Comparison of ENCODE assay signal across 9 cellular contexts in genomic region chr11:69801513-69802335, GRCh38. TPM values are rescaled to one million over a fixed set of nuclear protein-coding genes. Genes with fewer than 3 reads are reported as not detected.
DNase-seq lines count a peak whose midpoint lies in the region; ATAC-seq, FAIRE-seq and TF ChIP-seq lines count a peak whose summit lies in the region.
"Had no signal": no experiment of that assay in that cellular context is flagged by ENCODE, and none has a peak within 500 bp of the region (broad histone marks: within the 10 kb centered on the region; RNA-seq: fewer than 3 reads in every experiment).

No MANE protein-coding gene starts in this region.

- H2BK5ac ChIP-seq in H1 (ENCODE audit: low read depth, low read length) = no peak overlapping the region

- no peak overlapping the region for H3K4ac ChIP-seq in H1 (replicated peaks; ENCODE audit: insufficient read length, low read depth, low read length)

- no peak overlapping the region for H4K91ac ChIP-seq in H1 (replicated peaks; ENCODE audit: insufficient read length, low read length)

- no peak for ATAC-seq in GM18867 (IDR thresholded peaks at IDR 0.05; ENCODE audit: unreplicated experiment)
- ATAC-seq in GM19324 (IDR thresholded peaks at IDR 0.05; ENCODE audit: low FRiP score, unreplicated experiment) = no peak
- ATAC-seq in HG02759 (IDR thresholded peaks at IDR 0.05; ENCODE audit: unreplicated experiment) = no peak

- H3K27me3 ChIP-seq in SK-N-SH (ENCODE audit: insufficient read depth) (no peaks in the 10 kb centered on the region), H1 (replicated peaks in 1 of 4; ENCODE audit: control insufficient read depth in 3 of 4, extremely low read depth in 1 of 4, insufficient read depth in 3 of 4, low read length in 3 of 4) (no peaks in the 10 kb centered on the region; a peak in 1 of 7 replicates), prostate gland (replicated peaks; ENCODE audit: insufficient read depth) (peaks cover 2% of the 10 kb centered on the region)

- H3K23me2 ChIP-seq in H1 (ENCODE audit: low read depth, low read length) = peaks cover 9% of the 10 kb centered on the region; the same call in 1 of the 2 replicates

- intact Hi-C loops in prostate gland (cut with DNase I) = no loop called here

- H3K79me1 ChIP-seq in H1 (ENCODE audit: low read depth, low read length) = no peaks in the 10 kb centered on the region

- H4K5ac ChIP-seq in H1 (ENCODE audit: insufficient read length, low read depth, low read length) = no peak overlapping the region

- H2AK5ac ChIP-seq in H1 (ENCODE audit: low read depth, low read length) = no peak overlapping the region

- TF ChIP-seq POLR2A in H1 (IDR thresholded peaks at IDR 0.05; ENCODE audit: control extremely low read depth in 1 of 2, low read depth in 2 of 2, low read length in 2 of 2) (no peak), prostate gland (IDR thresholded peaks at IDR 0.05) (no peak)

- peak overlapping the region; percentile 92; the same call in 1 of the 2 replicates for H2BK12ac ChIP-seq in H1 (ENCODE audit: low read depth, low read length)

- H2BK120ac ChIP-seq in H1 (replicated peaks; ENCODE audit: low read depth, low read length) = no peak overlapping the region

- DNase-seq in NCI-H345 (lab: John Stamatoyannopoulos, UW) = peak; percentile 24
- DNase-seq in NCI-H345 treated with DMSO at 0.1 percent for 48 hours (lab: John Stamatoyannopoulos, UW; ENCODE audit: unreplicated experiment) = no peak
- peak; percentile 75 for DNase-seq in SK-N-SH
- DNase-seq in H1 (ENCODE audit: low read depth in 1 of 2, low spot score in 2 of 2) = peak; percentile 59 to 96
- no peak for DNase-seq in prostate gland (ENCODE audit: low spot score)

- 37% methylated on average over 7 of the region's 15 CpGs for WGBS in SK-N-SH (ENCODE audit: low lambda C conversion rate)
- 50% methylated on average over 15 of the region's 15 CpGs; no CpG with 5 or more reads in 1 of the 2 experiments for WGBS in H1 (ENCODE audit: extremely low coverage in 1 of 2, insufficient coverage in 1 of 2, insufficient read length in 1 of 2, insufficient replicate concordance in 2 of 2, low coverage in 1 of 2, low lambda C conversion rate in 2 of 2, missing lambda C conversion rate in 1 of 2), 2 experiments
- WGBS in prostate gland = 35% methylated on average over 15 of the region's 15 CpGs

- no peak overlapping the region for H2BK20ac ChIP-seq in H1 (ENCODE audit: low read length)

- no peaks in the 10 kb centered on the region for H3K4me1 ChIP-seq in SK-N-SH (ENCODE audit: control insufficient read depth in 1 of 2, insufficient read depth in 2 of 2, low read depth in 1 of 2, low read length in 1 of 2)
- peaks cover 0 to 5% (median 0%) of the 10 kb centered on the region in 4 experiments; a peak in 3 of 7 replicates for H3K4me1 ChIP-seq in H1 (replicated peaks in 1 of 4; ENCODE audit: control insufficient read depth in 3 of 4, insufficient read depth in 4 of 4, low read length in 3 of 4)
- H3K4me1 ChIP-seq in prostate gland (replicated peaks) = no peaks in the 10 kb centered on the region

- no peaks in the 10 kb centered on the region for H3K9me3 ChIP-seq in SK-N-SH
- peaks cover 4 to 5% of the 10 kb centered on the region in 2 experiments; a peak in 3 of 4 replicates for H3K9me3 ChIP-seq in H1 (ENCODE audit: insufficient read depth in 2 of 2, low read depth in 1 of 2, low read length in 1 of 2)
- no peaks in the 10 kb centered on the region for H3K9me3 ChIP-seq in prostate gland

- TF ChIP-seq CTCF in SK-N-SH (IDR thresholded peaks at IDR 0.05) = peak; percentile 80
- TF ChIP-seq CTCF in H1 (IDR thresholded peaks at IDR 0.05; ENCODE audit: control extremely low read depth in 1 of 3, insufficient read depth in 1 of 3, low read depth in 1 of 3, low read length in 3 of 3) = peak; percentile 89 to 97 (median 91)
- peak in 3 of 4 experiments; percentile 46 to 61 (median 59) for TF ChIP-seq CTCF in prostate gland (IDR thresholded peaks at IDR 0.05)

- no peaks in the 10 kb centered on the region for H3F3A ChIP-seq in SK-N-SH (replicated peaks; ENCODE audit: insufficient read depth)

- H3K23ac ChIP-seq in H1 (ENCODE audit: insufficient read length) = no peak overlapping the region

- H2AFZ ChIP-seq in SK-N-SH (ENCODE audit: low read depth) (no peak overlapping the region), H1 (ENCODE audit: low read length) (no peak overlapping the region)

- FAIRE-seq in H1 (lab: Jason Lieb, UNC) = no peak

- CTCF ChIA-PET in SK-N-SH (lab: Yijun Ruan, JAX) (interaction anchor here (0.6 to 1.5 kb wide), 32 partner anchors 9 to 394 kb away, joined by 3 to 13 read pairs (median 4); partner anchors contain the start of gene FGF3), H1 (lab: Charles Lee; ENCODE audit: partially characterized antibody) (interaction anchor here (0.6 to 9.5 kb wide), 39 partner anchors 8 to 502 kb away, joined by 3 to 197 read pairs (median 4); partner anchors contain the start of gene FGF4)

- H3K18ac ChIP-seq in H1 (ENCODE audit: extremely low read depth, low read length) = no peak overlapping the region

- peak overlapping the region in 1 of 2 experiments; percentile 47; a peak in 1 of 4 replicates for H3K4me3 ChIP-seq in SK-N-SH (ENCODE audit: low read depth in 2 of 2, low read length in 1 of 2)
- H3K4me3 ChIP-seq in H1 (ENCODE audit: extremely low read depth in 1 of 4, insufficient read depth in 2 of 4, low read depth in 3 of 4, low read length in 4 of 4) = no peak overlapping the region
- no peak overlapping the region for H3K4me3 ChIP-seq in prostate gland

- H3K4me2 ChIP-seq in SK-N-SH = no peak overlapping the region
- no peak overlapping the region for H3K4me2 ChIP-seq in H1 (ENCODE audit: insufficient read depth in 1 of 2, low read depth in 2 of 2, low read length in 2 of 2)

- no peak overlapping the region for H3K14ac ChIP-seq in H1 (ENCODE audit: insufficient read length)

- no peaks in the 10 kb centered on the region for H3K79me2 ChIP-seq in SK-N-SH (ENCODE audit: insufficient read depth)
- H3K79me2 ChIP-seq in H1 (ENCODE audit: control insufficient read depth in 1 of 2, insufficient read depth in 2 of 2, low read length in 2 of 2) = no peaks in the 10 kb centered on the region

- no peak overlapping the region for H3K56ac ChIP-seq in H1 (replicated peaks; ENCODE audit: insufficient read length, low read depth, low read length)

- no peaks in the 10 kb centered on the region for H4K20me1 ChIP-seq in SK-N-SH (ENCODE audit: insufficient read depth)
- peaks cover 0 to 7% of the 10 kb centered on the region in 2 experiments for H4K20me1 ChIP-seq in H1 (replicated peaks in 1 of 2; ENCODE audit: control insufficient read depth in 1 of 2, insufficient read depth in 2 of 2, low read length in 2 of 2)

- H3K36me3 ChIP-seq in SK-N-SH (replicated peaks in 1 of 2; ENCODE audit: control insufficient read depth in 1 of 2, insufficient read depth in 2 of 2, low read length in 1 of 2) (no peaks in the 10 kb centered on the region), H1 (ENCODE audit: control insufficient read depth in 2 of 4, insufficient read depth in 4 of 4, low read length in 3 of 4) (no peaks in the 10 kb centered on the region), prostate gland (no peaks in the 10 kb centered on the region)

- H3K9ac ChIP-seq in SK-N-SH (no peak overlapping the region), H1 (replicated peaks in 1 of 4; ENCODE audit: extremely low read depth in 1 of 4, low read depth in 3 of 4, low read length in 3 of 4) (no peak overlapping the region)

- TF ChIP-seq EP300 in SK-N-SH (IDR thresholded peaks at IDR 0.05; ENCODE audit: borderline replicate concordance in 1 of 2, low read depth in 1 of 2, low read length in 1 of 2) (no peak), H1 (IDR thresholded peaks at IDR 0.05; ENCODE audit: borderline replicate concordance in 1 of 2, low read depth in 2 of 2, low read length in 2 of 2) (no peak)

- POLR2A ChIA-PET in SK-N-SH (lab: Yijun Ruan, JAX) = no interaction called here
- POLR2A ChIA-PET in H1 (lab: Charles Lee; ENCODE audit: partially characterized antibody) = interaction anchor here (1.0 to 1.1 kb wide), 3 partner anchors 10 to 81 kb away, joined by 3 read pairs; no protein-coding TSS in a partner anchor

- no peak overlapping the region for H3K27ac ChIP-seq in SK-N-SH (ENCODE audit: low read depth in 2 of 2, low read length in 1 of 2)
- H3K27ac ChIP-seq in H1 (ENCODE audit: low read depth, low read length) = no peak overlapping the region
- H3K27ac ChIP-seq in prostate gland = no peak overlapping the region

- H3K9me2 ChIP-seq in SK-N-SH = no peaks in the 10 kb centered on the region

- H2BK15ac ChIP-seq in H1 (ENCODE audit: low read length) = peak overlapping the region; percentile 65; the same call in 1 of the 2 replicates

- peak; percentile 57 for TF ChIP-seq RAD21 in SK-N-SH (IDR thresholded peaks at IDR 0.05; ENCODE audit: low read length)
- TF ChIP-seq RAD21 in H1 (IDR thresholded peaks at IDR 0.05 in 1 of 2, conservative IDR thresholded peaks at IDR 0.05 in 1 of 2; ENCODE audit: low read depth in 2 of 2, low read length in 2 of 2) = peak; percentile 77 to 87

- H4K8ac ChIP-seq in H1 (ENCODE audit: extremely low read depth, insufficient read depth, low read length) = no peak overlapping the region

TF ChIP-seq in H1, 55 proteins besides CTCF, POLR2A, EP300 and RAD21 (continues in another document):
- TF ChIP-seq CHD1 (IDR thresholded peaks at IDR 0.05; ENCODE audit: low read depth, low read length) = no peak

RNA-seq across cellular contexts. Expression of gene FGF3, which starts 17.5 kb away (rescaled TPM):
- polyA plus RNA-seq in SK-N-SH (2012; rRNA removed) (not detected in 2 replicates), H1 (2011; rRNA removed) (0.19 TPM in 1 of 2 replicates, not detected in the other)
- polyA plus RNA-seq in SK-N-SH (2012; cell fraction: cytosol; rRNA removed) = not detected in 2 replicates
- not detected in 2 replicates for polyA plus RNA-seq in SK-N-SH (2012; cell fraction: nucleus; rRNA removed)
- not detected in 2 replicates for total RNA-seq in H1 (2021; fragmentation: NEBNext Ultra II Directional; extraction: Animal tissue kit (Norgen Biotek cat#: 25700))
- not detected for polyA plus RNA-seq in H1 (2011; cell fraction: cytosol; rRNA removed)
- not detected for polyA plus RNA-seq in H1 (2011; cell fraction: nucleus; rRNA removed)
- not detected in 4 replicates for polyA plus RNA-seq in H1 (2012, experiment 1 of 2)
- polyA plus RNA-seq in H1 (2012, experiment 2 of 2) = not detected
- 0.12 TPM for polyA plus RNA-seq in H1 (2013, experiment 1 of 2)
- polyA plus RNA-seq in H1 (2013, experiment 2 of 2) = 0.06 TPM
- not detected in 2 replicates for polyA minus RNA-seq in H1 (2011; rRNA and poly(A)+ RNA removed)
- polyA minus RNA-seq in H1 (2011; cell fraction: cytosol; rRNA and poly(A)+ RNA removed) = not detected
- not detected for polyA minus RNA-seq in H1 (2011; cell fraction: nucleus; rRNA and poly(A)+ RNA removed)
- total RNA-seq in prostate gland = not detected
- total RNA-seq: Daoy had no signal

RNA-seq across cellular contexts. Expression of gene FGF4, which starts 26.6 kb away (rescaled TPM):
- polyA plus RNA-seq in SK-N-SH (2012; rRNA removed) = not detected in 2 replicates
- polyA plus RNA-seq in SK-N-SH (2012; cell fraction: cytosol; rRNA removed) = not detected in 2 replicates
- not detected in 2 replicates for polyA plus RNA-seq in SK-N-SH (2012; cell fraction: nucleus; rRNA removed)
- 2.0 TPM in 2 replicates for total RNA-seq in H1 (2021; fragmentation: NEBNext Ultra II Directional; extraction: Animal tissue kit (Norgen Biotek cat#: 25700))
- polyA plus RNA-seq in H1 (2011; rRNA removed) = 0.57 and 1.3 TPM in 2 replicates
- 0.93 TPM for polyA plus RNA-seq in H1 (2011; cell fraction: cytosol; rRNA removed)
- 0.84 TPM for polyA plus RNA-seq in H1 (2011; cell fraction: nucleus; rRNA removed)
- polyA plus RNA-seq in H1 (2012, experiment 1 of 2) = 0.17 to 0.68 TPM (median 0.49 TPM) in 4 replicates
- 0.14 TPM for polyA plus RNA-seq in H1 (2012, experiment 2 of 2)
- 1.5 TPM for polyA plus RNA-seq in H1 (2013, experiment 1 of 2)
- 1.8 TPM for polyA plus RNA-seq in H1 (2013, experiment 2 of 2)
- polyA minus RNA-seq in H1 (2011; rRNA and poly(A)+ RNA removed) = 0.15 and 0.69 TPM in 2 replicates
- polyA minus RNA-seq in H1 (2011; cell fraction: cytosol; rRNA and poly(A)+ RNA removed) = 2.5 TPM
- 2.4 TPM for polyA minus RNA-seq in H1 (2011; cell fraction: nucleus; rRNA and poly(A)+ RNA removed)
- total RNA-seq in prostate gland = under 1 TPM in 1 of 2 donors, not detected in 1; 0.28 TPM
- total RNA-seq: Daoy had no signal

Comparison
In these comparisons a context has a peak if more than half of its experiments do, and no peak if none do; other contexts are left out.
1. DNase-seq: peak in NCI-H345 (single experiment), SK-N-SH (single experiment) and H1 (2 of 2); none in NCI-H345 treated with DMSO at 0.1 percent for 48 hours (single experiment) and prostate gland (single experiment).
2. Peak in every context shown above with its lines, with median percentiles within 50 percentile points of each other: CTCF ChIP-seq.